Comparison of ENCODE assay signal across 12 cellular contexts in genomic region chr11:2389344-2390026, GRCh38. TPM values are rescaled to one million over a fixed set of nuclear protein-coding genes. Genes with fewer than 3 reads are reported as not detected.
DNase-seq lines count a peak whose midpoint lies in the region; TF ChIP-seq lines count a peak whose summit lies in the region.
"Had no signal": no experiment of that assay in that cellular context is flagged by ENCODE, and none has a peak within 500 bp of the region (broad histone marks: within the 10 kb centered on the region; RNA-seq: fewer than 3 reads in every experiment).

No MANE protein-coding gene starts in this region.

- H3K9me3 ChIP-seq in DOHH2 (ENCODE audit: control insufficient read depth, insufficient read depth, low read length) (no peaks in the 10 kb centered on the region), NT2/D1 (ENCODE audit: insufficient read depth, low read length) (no peaks in the 10 kb centered on the region)
- H3K9me3 ChIP-seq: thoracic aorta had no signal

- H3K4me3 Mint-ChIP-seq in progenitor cell of endocrine pancreas (ENCODE audit: low read depth): no peak overlapping the region
- H3K4me3 Mint-ChIP-seq: dendritic cell treated with granulocyte-macrophage colony-stimulating factor and Interleukin-4, amounts not matched to agents 40 ng/mL and 50 ng/mL, for 4 days had no signal

- H3K27ac Mint-ChIP-seq in progenitor cell of endocrine pancreas: no peak overlapping the region
- H3K27ac Mint-ChIP-seq: dendritic cell treated with granulocyte-macrophage colony-stimulating factor and Interleukin-4, amounts not matched to agents 40 ng/mL and 50 ng/mL, for 4 days had no signal

- peak overlapping the region; percentile 87 for H3K4me3 ChIP-seq in DOHH2 (ENCODE audit: low read length)
- no peak overlapping the region for H3K4me3 ChIP-seq in NT2/D1 (ENCODE audit: insufficient read length, low read depth)
- no peak overlapping the region for H3K4me3 ChIP-seq in epithelial cell of proximal tubule (ENCODE audit: low read depth, low read length)
- H3K4me3 ChIP-seq in retinal pigment epithelial cell (ENCODE audit: low read length): no peak overlapping the region

- H3K27ac ChIP-seq in DOHH2 (ENCODE audit: low read depth, low read length): peak overlapping the region; percentile 100

- H3K4me1 ChIP-seq in DOHH2 (ENCODE audit: control insufficient read depth, low read length): peaks cover 100% of the 10 kb centered on the region
- H3K4me1 ChIP-seq in NT2/D1 (ENCODE audit: insufficient read depth, insufficient read length): peaks cover 42% of the 10 kb centered on the region

- H3K27me3 ChIP-seq in DOHH2 (ENCODE audit: control insufficient read depth, low read length) (no peaks in the 10 kb centered on the region), NT2/D1 (ENCODE audit: insufficient read depth, insufficient read length) (no peaks in the 10 kb centered on the region)

- peaks cover 97% of the 10 kb centered on the region for H3K79me2 ChIP-seq in DOHH2 (ENCODE audit: control insufficient read depth, low read length)

- H3K27me3 Mint-ChIP-seq in progenitor cell of endocrine pancreas: no peaks in the 10 kb centered on the region
- H3K27me3 Mint-ChIP-seq: dendritic cell treated with granulocyte-macrophage colony-stimulating factor and Interleukin-4, amounts not matched to agents 40 ng/mL and 50 ng/mL, for 4 days had no signal

- H3K4me1 Mint-ChIP-seq in progenitor cell of endocrine pancreas (ENCODE audit: low read depth): no peaks in the 10 kb centered on the region

- H3K36me3 ChIP-seq in DOHH2 (ENCODE audit: control insufficient read depth, low read length) (peaks cover 93% of the 10 kb centered on the region), NT2/D1 (ENCODE audit: insufficient read depth, insufficient read length, low read length) (peaks cover 90% of the 10 kb centered on the region)

- H3F3A ChIP-seq in DOHH2 (ENCODE audit: control insufficient read depth, insufficient read depth): peaks cover 51% of the 10 kb centered on the region

- H3K9me3 Mint-ChIP-seq in progenitor cell of endocrine pancreas (ENCODE audit: low read depth): no peaks in the 10 kb centered on the region
- H3K9me3 Mint-ChIP-seq: dendritic cell treated with granulocyte-macrophage colony-stimulating factor and Interleukin-4, amounts not matched to agents 40 ng/mL and 50 ng/mL, for 4 days had no signal

- no peaks in the 10 kb centered on the region for H3K36me3 Mint-ChIP-seq in progenitor cell of endocrine pancreas (ENCODE audit: insufficient read depth)

- H3K9ac ChIP-seq in NT2/D1 (ENCODE audit: insufficient read length, low read depth): peak overlapping the region; percentile 51

- H3K9me2 ChIP-seq in DOHH2 (replicated peaks; ENCODE audit: control insufficient read depth, low read length): no peaks in the 10 kb centered on the region

- H4K20me1 ChIP-seq in DOHH2 (ENCODE audit: control insufficient read depth, insufficient read depth, low read depth, low read length): peaks cover 6% of the 10 kb centered on the region; the same call in 1 of the 2 replicates

- peak overlapping the region; percentile 89 for H3K4me2 ChIP-seq in DOHH2 (ENCODE audit: low read length)

- no peak for DNase-seq in NT2/D1 (ENCODE audit: low read depth, low spot score)
- DNase-seq in epithelial cell of proximal tubule (ENCODE audit: low read depth): no peak
- DNase-seq in retinal pigment epithelial cell (ENCODE audit: low read depth): no peak
- no peak for DNase-seq in progenitor cell of endocrine pancreas (ENCODE audit: low spot score, unreplicated experiment)
- no peak for DNase-seq in NCI-H146 treated with DMSO at 0.1 percent for 48 hours (lab: John Stamatoyannopoulos, UW; ENCODE audit: unreplicated experiment)
- no peak for DNase-seq in MV-4-11 (lab: John Stamatoyannopoulos, UW)
- DNase-seq in HPDE6-E6E7 (ENCODE audit: extremely low spot score): no peak
- DNase-seq: SW 1271 had no signal

- TF ChIP-seq CTCF in DOHH2 (IDR thresholded peaks at IDR 0.05; ENCODE audit: low read depth, low read length, poor library complexity, severe bottlenecking) (peak; percentile 35), epithelial cell of proximal tubule (conservative IDR thresholded peaks at IDR 0.05; ENCODE audit: low read depth, low read length) (peak; percentile 11), retinal pigment epithelial cell (conservative IDR thresholded peaks at IDR 0.05; ENCODE audit: low read depth, low read length) (peak; percentile 42), progenitor cell of endocrine pancreas (IDR thresholded peaks at IDR 0.05; ENCODE audit: unreplicated experiment) (no peak)

RNA-seq across cellular contexts. Expression of gene TSSC4, which starts 11.1 kb away (rescaled TPM):
- total RNA-seq in epithelial cell of proximal tubule (40.0 and 55.2 TPM in 2 replicates), progenitor cell of endocrine pancreas (50.2 and 54.5 TPM in 2 replicates)

RNA-seq across cellular contexts. Expression of gene CD81, which starts 12.4 kb away (rescaled TPM):
- total RNA-seq in epithelial cell of proximal tubule (179 and 183 TPM in 2 replicates), progenitor cell of endocrine pancreas (166 and 171 TPM in 2 replicates)

RNA-seq across cellular contexts. Expression of gene TRPM5, which starts 54.8 kb away (rescaled TPM):
- total RNA-seq in epithelial cell of proximal tubule (not detected in 2 replicates), progenitor cell of endocrine pancreas (0.46 and 0.84 TPM in 2 replicates)
- total RNA-seq: LHCN-M2, thoracic aorta had no signal

RNA-seq across cellular contexts. Expression of gene KCNQ1, which starts 55.3 kb away (rescaled TPM):
- total RNA-seq in epithelial cell of proximal tubule: 0.46 and 1.4 TPM in 2 replicates
- 3.1 and 3.3 TPM in 2 replicates for total RNA-seq in progenitor cell of endocrine pancreas
- total RNA-seq: LHCN-M2 had no signal
